17 cellular contexts compared by ENCODE assay signal in the genomic region with DNA sequence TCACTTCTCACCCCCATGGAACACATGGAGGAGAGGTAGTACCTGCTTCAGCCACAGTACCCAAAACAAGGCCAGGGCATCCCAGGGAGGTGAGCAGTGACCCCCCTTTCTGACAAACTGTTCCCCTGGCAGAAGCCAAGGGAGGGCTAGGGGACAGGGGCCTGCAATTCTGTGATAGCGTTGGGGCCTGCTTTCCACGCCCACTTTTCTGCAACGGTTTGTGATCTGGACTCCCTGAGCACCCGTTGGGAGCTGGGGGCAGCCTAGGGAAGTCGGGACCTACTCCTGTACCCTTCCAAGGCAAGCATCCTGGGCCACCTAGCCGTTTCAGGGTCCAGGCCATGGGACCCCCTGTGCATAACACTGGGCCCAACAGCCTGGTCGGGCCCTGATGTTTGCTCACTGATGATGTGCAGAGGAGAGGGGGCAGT. TPM values are rescaled to one million over a fixed set of nuclear protein-coding genes. Genes with fewer than 3 reads are reported as not detected.
DNase-seq lines count a peak whose midpoint lies in the region; ATAC-seq and TF ChIP-seq lines count a peak whose summit lies in the region.
"Had no signal": no experiment of that assay in that cellular context is flagged by ENCODE, and none has a peak within 500 bp of the region (broad histone marks: within the 10 kb centered on the region; RNA-seq: fewer than 3 reads in every experiment).

No MANE protein-coding gene starts in this region.

- H3K9me3 ChIP-seq in upper lobe of right lung, result no peaks in the 10 kb centered on the region

- H3K9me3 Mint-ChIP-seq in stimulated activated naive CD8-positive, alpha-beta T cell treated with anti-CD3 and anti-CD28 coated beads, Interleukin-15, Interleukin-2, amounts not matched to agents 100 ng/mL and 50 ng/mL, for 24 hours, result no peaks in the 10 kb centered on the region
- no peaks in the 10 kb centered on the region for H3K9me3 Mint-ChIP-seq in activated CD8-positive, alpha-beta T cell treated with anti-CD3 and anti-CD28 coated beads for 36 hours
- no peaks in the 10 kb centered on the region for H3K9me3 Mint-ChIP-seq in naive B cell

- H3K4me1 ChIP-seq in upper lobe of right lung, result no peaks in the 10 kb centered on the region

- H3K36me3 Mint-ChIP-seq in stimulated activated naive CD8-positive, alpha-beta T cell treated with anti-CD3 and anti-CD28 coated beads, Interleukin-15, Interleukin-2, amounts not matched to agents 100 ng/mL and 50 ng/mL, for 24 hours (ENCODE audit: low read depth), result peaks cover 18% of the 10 kb centered on the region
- H3K36me3 Mint-ChIP-seq in activated CD8-positive, alpha-beta T cell treated with anti-CD3 and anti-CD28 coated beads for 36 hours (ENCODE audit: low read depth), result peaks cover 5% of the 10 kb centered on the region
- H3K36me3 Mint-ChIP-seq in naive B cell, result no peaks in the 10 kb centered on the region

- no peaks in the 10 kb centered on the region for H3K27me3 ChIP-seq in upper lobe of right lung

- no peak for TF ChIP-seq CTCF in activated CD8-positive, alpha-beta T cell treated with anti-CD3 and anti-CD28 coated beads for 36 hours (IDR thresholded peaks at IDR 0.05)
- no peak for TF ChIP-seq CTCF in upper lobe of right lung (IDR thresholded peaks at IDR 0.05)

- no peak for ATAC-seq in stimulated activated naive CD8-positive, alpha-beta T cell treated with anti-CD3 and anti-CD28 coated beads, Interleukin-15, Interleukin-2, amounts not matched to agents 100 U/mL and 50 U/mL, for 24 hours
- ATAC-seq in activated CD8-positive, alpha-beta T cell treated with anti-CD3 and anti-CD28 coated beads for 36 hours, result no peak
- ATAC-seq in naive B cell (ENCODE audit: low read depth in 2 of 2) (no peak), GM19397 (IDR thresholded peaks at IDR 0.05; ENCODE audit: unreplicated experiment) (no peak), upper lobe of right lung (no peak)
- ATAC-seq: PC-3 had no signal

- DNase-seq in stimulated activated naive CD8-positive, alpha-beta T cell treated with anti-CD3 and anti-CD28 coated beads, Interleukin-15, Interleukin-2, amounts not matched to agents 100 U/mL and 50 U/mL, for 24 hours, result no peak
- DNase-seq in activated CD8-positive, alpha-beta T cell treated with anti-CD3 and anti-CD28 coated beads for 36 hours, result no peak
- DNase-seq in naive B cell, result no peak
- DNase-seq in SW480 (ENCODE audit: low spot score), result no peak
- no peak for DNase-seq in upper lobe of right lung
- DNase-seq in stimulated activated CD8-positive, alpha-beta memory T cell treated with anti-CD3 and anti-CD28 coated beads, Interleukin-4, amount 100 ng/mL, for 48 hours, result no peak
- DNase-seq: activated CD4-positive, alpha-beta T cell treated with anti-CD3 and anti-CD28 coated beads, Interleukin-2, amount 50 U/mL, for 1 hour; amniotic stem cell; mammary epithelial cell; NCI-H146; NCI-H510A; PC-3 had no signal

- no peaks in the 10 kb centered on the region for H3K36me3 ChIP-seq in upper lobe of right lung

- POLR2A ChIA-PET in activated CD8-positive, alpha-beta T cell treated with anti-CD3 and anti-CD28 coated beads for 36 hours (lab: Charles Lee), result no interaction called here

- H3K27ac Mint-ChIP-seq in stimulated activated naive CD8-positive, alpha-beta T cell treated with anti-CD3 and anti-CD28 coated beads, Interleukin-15, Interleukin-2, amounts not matched to agents 100 ng/mL and 50 ng/mL, for 24 hours, result peak overlapping the region; percentile 80
- peak overlapping the region; percentile 87 for H3K27ac Mint-ChIP-seq in activated CD8-positive, alpha-beta T cell treated with anti-CD3 and anti-CD28 coated beads for 36 hours
- H3K27ac Mint-ChIP-seq in naive B cell, result peak overlapping the region in 3 of 6 donors; percentile 41 to 81 (median 67)

- intact Hi-C loops in activated CD8-positive, alpha-beta T cell treated with anti-CD3 and anti-CD28 coated beads for 36 hours (cut with micrococcal nuclease), result no loop called here
- intact Hi-C loops in upper lobe of right lung (cut with DNase I), result no loop called here

- no peak overlapping the region for H3K4me3 ChIP-seq in upper lobe of right lung

- H3K4me1 Mint-ChIP-seq in stimulated activated naive CD8-positive, alpha-beta T cell treated with anti-CD3 and anti-CD28 coated beads, Interleukin-15, Interleukin-2, amounts not matched to agents 100 ng/mL and 50 ng/mL, for 24 hours (ENCODE audit: low read depth), result peaks cover 24% of the 10 kb centered on the region
- H3K4me1 Mint-ChIP-seq in activated CD8-positive, alpha-beta T cell treated with anti-CD3 and anti-CD28 coated beads for 36 hours (ENCODE audit: low read depth), result peaks cover 21% of the 10 kb centered on the region
- H3K4me1 Mint-ChIP-seq in naive B cell, result peaks cover 4 to 18% (median 9%) of the 10 kb centered on the region in 3 donors

- no peaks in the 10 kb centered on the region for H3K27me3 Mint-ChIP-seq in stimulated activated naive CD8-positive, alpha-beta T cell treated with anti-CD3 and anti-CD28 coated beads, Interleukin-15, Interleukin-2, amounts not matched to agents 100 ng/mL and 50 ng/mL, for 24 hours
- H3K27me3 Mint-ChIP-seq in activated CD8-positive, alpha-beta T cell treated with anti-CD3 and anti-CD28 coated beads for 36 hours, result no peaks in the 10 kb centered on the region
- H3K27me3 Mint-ChIP-seq in naive B cell, result peaks cover 0 to 7% (median 6%) of the 10 kb centered on the region in 3 donors

- CTCF ChIA-PET in activated CD8-positive, alpha-beta T cell treated with anti-CD3 and anti-CD28 coated beads for 36 hours (lab: Charles Lee), result interaction anchor here (0.6 kb wide), 1 partner anchor 23 kb away, joined by 4 read pairs; no protein-coding TSS in a partner anchor

- peak overlapping the region; percentile 68 for H3K4me3 Mint-ChIP-seq in stimulated activated naive CD8-positive, alpha-beta T cell treated with anti-CD3 and anti-CD28 coated beads, Interleukin-15, Interleukin-2, amounts not matched to agents 100 ng/mL and 50 ng/mL, for 24 hours
- peak overlapping the region; percentile 64 for H3K4me3 Mint-ChIP-seq in activated CD8-positive, alpha-beta T cell treated with anti-CD3 and anti-CD28 coated beads for 36 hours
- peak overlapping the region; percentile 46 to 83 (median 74) for H3K4me3 Mint-ChIP-seq in naive B cell

- H3K27ac ChIP-seq in upper lobe of right lung, result no peak overlapping the region
- H3K27ac ChIP-seq: KMS-11 had no signal

RNA-seq across cellular contexts. Expression of gene DNAJA4, which starts 1.0 kb away (rescaled TPM):
- total RNA-seq in activated CD8-positive, alpha-beta T cell treated with anti-CD3 and anti-CD28 coated beads for 36 hours, result 10 to 100 TPM; 38.1 to 38.8 TPM
- 1 to 10 TPM; 3.1 to 5.3 (median 4.3) TPM for polyA plus RNA-seq in naive B cell (ENCODE audit: low read depth in 6 of 6)
- total RNA-seq in upper lobe of right lung, result 17.9 TPM

RNA-seq across cellular contexts. Expression of gene ACSBG1, which starts 29.0 kb away (rescaled TPM):
- under 1 TPM in 1 of 2 experiments, not detected in 1; 0.18 TPM for total RNA-seq in activated CD8-positive, alpha-beta T cell treated with anti-CD3 and anti-CD28 coated beads for 36 hours
- under 1 TPM in 3 of 6 donors, not detected in 3; 0.06 to 0.17 (median 0.15) TPM for polyA plus RNA-seq in naive B cell (ENCODE audit: low read depth in 6 of 6)
- total RNA-seq in upper lobe of right lung, result not detected
- total RNA-seq: dermis microvascular lymphatic vessel endothelial cell, omental fat pad had no signal
- polyA plus RNA-seq: mammary epithelial cell had no signal

RNA-seq across cellular contexts. Expression of gene SKIC8, which starts 36.0 kb away (rescaled TPM):
- 10 to 100 TPM; 63.0 to 64.5 TPM for total RNA-seq in activated CD8-positive, alpha-beta T cell treated with anti-CD3 and anti-CD28 coated beads for 36 hours
- polyA plus RNA-seq in naive B cell (ENCODE audit: low read depth in 6 of 6), result 100 to 1,000 TPM in 1 of 6 donors, 10 to 100 TPM in 5; 60.8 to 107 (median 72.6) TPM
- total RNA-seq in upper lobe of right lung, result 37.9 TPM
